ENCODE assay signal across 8 cellular contexts in genomic region chr1:44259090-44259489, GRCh38.
"Had no signal": no experiment of that assay in that cellular context is flagged by ENCODE, and none has a peak within 500 bp of the region (broad histone marks: within the 10 kb centered on the region; RNA-seq: fewer than 3 reads in every experiment).

No MANE protein-coding gene starts in this region.

- H3K36me3 ChIP-seq: HAP-1 had no signal

- H3K27ac ChIP-seq: HL-60 had no signal

- DNase-seq: HFFc6, KBM-7 had no signal

- FAIRE-seq: H1, H54, HepG2 had no signal

- H3K4me3 ChIP-seq: GM23338, HAP-1 had no signal

- H3K9me3 ChIP-seq: HAP-1 had no signal
